Comparison of ENCODE assay signal across 2 cellular contexts in genomic region chr4:113960684-113961321, GRCh38.
TF ChIP-seq lines count a peak whose summit lies in the region.

No MANE protein-coding gene starts in this region.

TF ChIP-seq in IMR-90, 13 proteins besides CTCF, POLR2A, EP300 and RAD21:
- TF ChIP-seq CEBPB (IDR thresholded peaks at IDR 0.05; ENCODE audit: low read depth, low read length) (no peak), BHLHE40 (IDR thresholded peaks at IDR 0.05; ENCODE audit: low read depth, low read length) (no peak), MXI1 (IDR thresholded peaks at IDR 0.05; ENCODE audit: borderline replicate concordance, low read depth, low read length) (no peak), RCOR1 (IDR thresholded peaks at IDR 0.05; ENCODE audit: insufficient replicate concordance, low read length) (no peak), MAZ (IDR thresholded peaks at IDR 0.05; ENCODE audit: borderline replicate concordance, low read depth, low read length) (no peak), RFX5 (IDR thresholded peaks at IDR 0.05; ENCODE audit: low read depth, low read length) (no peak), ELK1 (IDR thresholded peaks at IDR 0.05; ENCODE audit: borderline replicate concordance, low read depth, low read length) (no peak), FOS (IDR thresholded peaks at IDR 0.05; ENCODE audit: low read depth, low read length) (no peak), CHD1 (IDR thresholded peaks at IDR 0.05; ENCODE audit: low read depth, low read length) (no peak), MAFK (IDR thresholded peaks at IDR 0.05; ENCODE audit: low read depth, low read length) (no peak), NFE2L2 (IDR thresholded peaks at IDR 0.05; ENCODE audit: low read depth, low read length) (no peak), SMC3 (IDR thresholded peaks at IDR 0.05; ENCODE audit: low read depth, low read length) (no peak), USF2 (IDR thresholded peaks at IDR 0.05; ENCODE audit: low read depth, low read length) (no peak)

TF ChIP-seq in GM12878, 131 proteins besides CTCF, POLR2A, EP300 and RAD21:
- TF ChIP-seq TARDBP (IDR thresholded peaks at IDR 0.05; ENCODE audit: borderline replicate concordance) (no peak), RELA (IDR thresholded peaks at IDR 0.05; ENCODE audit: borderline replicate concordance, partially characterized antibody) (no peak), EED (IDR thresholded peaks at IDR 0.05; ENCODE audit: low read depth) (no peak), MYC (IDR thresholded peaks at IDR 0.05; ENCODE audit: insufficient read depth, insufficient read length, insufficient replicate concordance, low read length, severe bottlenecking) (no peak), ZBTB40 (IDR thresholded peaks at IDR 0.05; ENCODE audit: borderline replicate concordance) (no peak), YBX1 (IDR thresholded peaks at IDR 0.05) (no peak)
- TF ChIP-seq, protein P1, sequence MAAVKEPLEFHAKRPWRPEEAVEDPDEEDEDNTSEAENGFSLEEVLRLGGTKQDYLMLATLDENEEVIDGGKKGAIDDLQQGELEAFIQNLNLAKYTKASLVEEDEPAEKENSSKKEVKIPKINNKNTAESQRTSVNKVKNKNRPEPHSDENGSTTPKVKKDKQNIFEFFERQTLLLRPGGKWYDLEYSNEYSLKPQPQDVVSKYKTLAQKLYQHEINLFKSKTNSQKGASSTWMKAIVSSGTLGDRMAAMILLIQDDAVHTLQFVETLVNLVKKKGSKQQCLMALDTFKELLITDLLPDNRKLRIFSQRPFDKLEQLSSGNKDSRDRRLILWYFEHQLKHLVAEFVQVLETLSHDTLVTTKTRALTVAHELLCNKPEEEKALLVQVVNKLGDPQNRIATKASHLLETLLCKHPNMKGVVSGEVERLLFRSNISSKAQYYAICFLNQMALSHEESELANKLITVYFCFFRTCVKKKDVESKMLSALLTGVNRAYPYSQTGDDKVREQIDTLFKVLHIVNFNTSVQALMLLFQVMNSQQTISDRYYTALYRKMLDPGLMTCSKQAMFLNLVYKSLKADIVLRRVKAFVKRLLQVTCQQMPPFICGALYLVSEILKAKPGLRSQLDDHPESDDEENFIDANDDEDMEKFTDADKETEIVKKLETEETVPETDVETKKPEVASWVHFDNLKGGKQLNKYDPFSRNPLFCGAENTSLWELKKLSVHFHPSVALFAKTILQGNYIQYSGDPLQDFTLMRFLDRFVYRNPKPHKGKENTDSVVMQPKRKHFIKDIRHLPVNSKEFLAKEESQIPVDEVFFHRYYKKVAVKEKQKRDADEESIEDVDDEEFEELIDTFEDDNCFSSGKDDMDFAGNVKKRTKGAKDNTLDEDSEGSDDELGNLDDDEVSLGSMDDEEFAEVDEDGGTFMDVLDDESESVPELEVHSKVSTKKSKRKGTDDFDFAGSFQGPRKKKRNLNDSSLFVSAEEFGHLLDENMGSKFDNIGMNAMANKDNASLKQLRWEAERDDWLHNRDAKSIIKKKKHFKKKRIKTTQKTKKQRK (IDR thresholded peaks at IDR 0.05; ENCODE audit: low read depth, low read length): no peak
- TF ChIP-seq, protein P2, sequence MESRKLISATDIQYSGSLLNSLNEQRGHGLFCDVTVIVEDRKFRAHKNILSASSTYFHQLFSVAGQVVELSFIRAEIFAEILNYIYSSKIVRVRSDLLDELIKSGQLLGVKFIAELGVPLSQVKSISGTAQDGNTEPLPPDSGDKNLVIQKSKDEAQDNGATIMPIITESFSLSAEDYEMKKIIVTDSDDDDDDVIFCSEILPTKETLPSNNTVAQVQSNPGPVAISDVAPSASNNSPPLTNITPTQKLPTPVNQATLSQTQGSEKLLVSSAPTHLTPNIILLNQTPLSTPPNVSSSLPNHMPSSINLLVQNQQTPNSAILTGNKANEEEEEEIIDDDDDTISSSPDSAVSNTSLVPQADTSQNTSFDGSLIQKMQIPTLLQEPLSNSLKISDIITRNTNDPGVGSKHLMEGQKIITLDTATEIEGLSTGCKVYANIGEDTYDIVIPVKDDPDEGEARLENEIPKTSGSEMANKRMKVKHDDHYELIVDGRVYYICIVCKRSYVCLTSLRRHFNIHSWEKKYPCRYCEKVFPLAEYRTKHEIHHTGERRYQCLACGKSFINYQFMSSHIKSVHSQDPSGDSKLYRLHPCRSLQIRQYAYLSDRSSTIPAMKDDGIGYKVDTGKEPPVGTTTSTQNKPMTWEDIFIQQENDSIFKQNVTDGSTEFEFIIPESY (IDR thresholded peaks at IDR 0.05): no peak
